ENCODE assay signal across 6 cellular contexts in genomic region chr22:41259756-41260155, GRCh38. TPM values are rescaled to one million over a fixed set of nuclear protein-coding genes. Genes with fewer than 3 reads are reported as not detected.
DNase-seq lines count a peak whose midpoint lies in the region; ATAC-seq and TF ChIP-seq lines count a peak whose summit lies in the region.
"Not testable (repeated sequence)": the region's sequence is repeated elsewhere in the genome, so short reads cannot be mapped to it uniquely, and the experiment has no call there.
"Had no signal": no experiment of that assay in that cellular context is flagged by ENCODE, and none has a peak within 500 bp of the region (broad histone marks: within the 10 kb centered on the region; RNA-seq: fewer than 3 reads in every experiment).

No MANE protein-coding gene starts in this region.

- peaks cover 12% of the 10 kb centered on the region for H3K4me1 Mint-ChIP-seq in WTC11

- H3K27ac ChIP-seq in 22Rv1 (peak overlapping the region; percentile 92; the same call in 1 of the 2 replicates), heart right ventricle (peak overlapping the region in 7 of 10 donors; percentile 55 to 88 (median 83)), right atrium auricular region (peak overlapping the region; percentile 75 to 94)
- not testable (repeated sequence) for H3K27ac ChIP-seq in HEK293 (ENCODE audit: extremely low read depth, low read depth, low read length)

- H3K27me3 Mint-ChIP-seq in WTC11 (ENCODE audit: low read depth) = not testable (repeated sequence)

- CTCF ChIA-PET in HEK293 (lab: Yijun Ruan, JAX) = interaction anchor here (0.9 kb wide), 1 partner anchor 13 kb away, joined by 3 read pairs; no protein-coding TSS in a partner anchor
- CTCF ChIA-PET in WTC11 (lab: Charles Lee) = not testable (repeated sequence)

- peaks cover 89% of the 10 kb centered on the region for H3K36me3 Mint-ChIP-seq in WTC11

- TF ChIP-seq CTCF in 22Rv1 (IDR thresholded peaks at IDR 0.05); HEK293 (tag by site-specific recombination; IDR thresholded peaks at IDR 0.05); WTC11 (IDR thresholded peaks at IDR 0.05); heart right ventricle (IDR thresholded peaks at IDR 0.05); right atrium auricular region (IDR thresholded peaks at IDR 0.05): not testable (repeated sequence)

- H3K36me3 ChIP-seq in HEK293 (ENCODE audit: control insufficient read depth in 2 of 2, insufficient read depth in 1 of 2, low read length in 2 of 2) (peaks cover 59 to 100% of the 10 kb centered on the region in 2 experiments), heart right ventricle (peaks cover 0 to 100% (median 40%) of the 10 kb centered on the region in 9 donors), right atrium auricular region (peaks cover 43% of the 10 kb centered on the region)

- not testable (repeated sequence) for H3K4me3 ChIP-seq in HEK293 (ENCODE audit: low read depth, low read length); heart right ventricle; right atrium auricular region

- ATAC-seq in WTC11, heart right ventricle: not testable (repeated sequence)

- H3K9me3 Mint-ChIP-seq in WTC11 = not testable (repeated sequence)

- H3K4me1 ChIP-seq in HEK293 (ENCODE audit: control insufficient read depth, insufficient read depth, low read length) = not testable (repeated sequence)
- H3K4me1 ChIP-seq in heart right ventricle (peaks cover 0 to 38% (median 17%) of the 10 kb centered on the region in 9 donors), right atrium auricular region (peaks cover 0 to 23% of the 10 kb centered on the region in 2 donors)

- H3K9me3 ChIP-seq in HEK293 (ENCODE audit: control insufficient read depth, insufficient read depth, low read depth, low read length); heart right ventricle; right atrium auricular region: not testable (repeated sequence)

- not testable (repeated sequence) for DNase-seq in WTC11 (ENCODE audit: low spot score); heart right ventricle; right atrium auricular region (ENCODE audit: low spot score)

- not testable (repeated sequence) for H3K4me3 Mint-ChIP-seq in WTC11

- POLR2A ChIA-PET in HEK293 (lab: Yijun Ruan, JAX) = interaction anchor here (0.6 to 0.8 kb wide), 3 partner anchors 12 to 287 kb away, joined by 3 read pairs; no protein-coding TSS in a partner anchor
- POLR2A ChIA-PET in WTC11 (lab: Charles Lee) = interaction anchor here (0.7 kb wide), 1 partner anchor 13 kb away, joined by 3 read pairs; no protein-coding TSS in a partner anchor

- intact Hi-C loops in heart right ventricle (cut with DNase I) = loop anchor here in 1 of 10 donors (2.0 kb wide), 1 partner anchor 63 kb away; no protein-coding TSS in a partner anchor

- 98% methylated on average over 4 of the region's 4 CpGs for WGBS in heart right ventricle, 2 donors

- H3K27ac Mint-ChIP-seq in WTC11 = not testable (repeated sequence)

- H3K27me3 ChIP-seq in heart right ventricle, right atrium auricular region: not testable (repeated sequence)

TF ChIP-seq in HEK293, 187 proteins besides CTCF, POLR2A, EP300 and RAD21:
- TF ChIP-seq ZNF121 (tag by site-specific recombination; IDR thresholded peaks at IDR 0.05) = peak; percentile 47; the same call in 1 of the 2 replicates

TF ChIP-seq in WTC11, 78 proteins besides CTCF, POLR2A, EP300 and RAD21:
- peak; percentile 69; the same call in 1 of the 2 replicates for TF ChIP-seq ZNF121 (CRISPR knock-in tag; IDR thresholded peaks at IDR 0.05)

RNA-seq across cellular contexts. Expression of gene CHADL, which starts 19.0 kb away (rescaled TPM):
- 1.2 to 1.7 TPM (median 1.5 TPM) in 3 replicates for total RNA-seq in WTC11 (2021)
- 10 to 100 TPM in 5 of 10 donors, 1 to 10 TPM in 5; 7.2 to 33.2 (median 10.6) TPM for total RNA-seq in heart right ventricle
- 10 to 100 TPM in 1 of 2 donors, 1 to 10 TPM in 1; 4.5 to 46.6 TPM for polyA plus RNA-seq in heart right ventricle
- 10 to 100 TPM in 1 of 2 donors, 1 to 10 TPM in 1; 8.3 to 16.1 TPM for total RNA-seq in right atrium auricular region
- total RNA-seq: A673 had no signal

RNA-seq across cellular contexts. Expression of gene RANGAP1, which starts 26.2 kb away (rescaled TPM):
- 144 to 160 TPM (median 151 TPM) in 3 replicates for total RNA-seq in WTC11 (2021)
- 10 to 100 TPM; 26.5 to 53.8 (median 31.4) TPM for total RNA-seq in heart right ventricle
- 10 to 100 TPM; 23.2 to 90.3 TPM for polyA plus RNA-seq in heart right ventricle
- 10 to 100 TPM; 22.3 to 33.3 TPM for total RNA-seq in right atrium auricular region

RNA-seq across cellular contexts. Expression of gene ZC3H7B, which starts 41.6 kb away (rescaled TPM):
- total RNA-seq in WTC11 (2021) (61.6 to 64.7 TPM (median 64.7 TPM) in 3 replicates), heart right ventricle (10 to 100 TPM; 31.7 to 51.5 (median 36.7) TPM), right atrium auricular region (10 to 100 TPM; 24.5 to 33.3 TPM)
- polyA plus RNA-seq in heart right ventricle = 10 to 100 TPM; 21.4 to 23.0 TPM

RNA-seq across cellular contexts. Expression of gene L3MBTL2, which starts 54.6 kb away (rescaled TPM):
- total RNA-seq in WTC11 (2021) (25.2 to 28.0 TPM (median 25.6 TPM) in 3 replicates), heart right ventricle (10 to 100 TPM; 12.0 to 18.5 (median 15.1) TPM), right atrium auricular region (10 to 100 TPM in 1 of 2 donors, 1 to 10 TPM in 1; 9.0 to 14.6 TPM)
- 10 to 100 TPM; 10.0 to 17.4 TPM for polyA plus RNA-seq in heart right ventricle
